ENCODE assay signal across 1 cellular context in genomic region chr10:62062028-62062427, GRCh38.
TF ChIP-seq lines count a peak whose summit lies in the region.

No MANE protein-coding gene starts in this region.

TF ChIP-seq in SK-N-SH treated with all-trans-retinoic acid at 6 μM for 48 hours, 23 proteins besides CTCF, POLR2A, EP300 and RAD21 (continued from another document):
- TF ChIP-seq TSHZ2 (CRISPR knock-in tag; IDR thresholded peaks at IDR 0.05), result no peak
